Comparison of ENCODE assay signal across 10 cellular contexts in the genomic region with DNA sequence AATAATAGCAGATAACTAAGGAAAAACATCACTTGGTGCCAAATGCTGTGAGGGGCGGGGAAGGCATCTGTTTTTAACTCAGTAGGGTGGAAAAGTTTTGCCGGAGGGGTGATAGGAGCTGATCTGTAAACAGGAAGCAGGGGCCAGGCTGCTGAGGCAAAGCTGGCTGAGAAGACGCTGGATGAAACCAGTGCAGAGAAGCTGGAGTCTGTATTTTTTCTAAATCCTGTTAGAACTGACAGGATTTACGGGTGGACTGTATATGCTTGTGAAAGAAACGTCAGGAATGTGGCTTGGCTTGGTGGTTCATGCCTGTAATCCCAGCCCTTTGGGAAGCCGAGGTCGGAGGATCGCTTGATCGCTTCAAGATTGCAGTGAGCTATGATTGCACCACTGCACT. TPM values are rescaled to one million over a fixed set of nuclear protein-coding genes. Genes with fewer than 3 reads are reported as not detected.
DNase-seq lines count a peak whose midpoint lies in the region; ATAC-seq, FAIRE-seq and TF ChIP-seq lines count a peak whose summit lies in the region.
"Had no signal": no experiment of that assay in that cellular context is flagged by ENCODE, and none has a peak within 500 bp of the region (broad histone marks: within the 10 kb centered on the region; RNA-seq: fewer than 3 reads in every experiment).

No MANE protein-coding gene starts in this region.

- TF ChIP-seq POLR2A in HepG2 (IDR thresholded peaks at IDR 0.05; ENCODE audit: insufficient read depth in 1 of 2, low read depth in 2 of 2, low read length in 2 of 2) (no peak), vagina (IDR thresholded peaks at IDR 0.05) (no peak)

- intact Hi-C loops in HepG2 (cut with micrococcal nuclease; ENCODE audit: unreplicated experiment): no loop called here
- intact Hi-C loops in vagina (cut with DNase I): no loop called here
- intact Hi-C loops in PC-9 (cut with micrococcal nuclease; ENCODE audit: unreplicated experiment): no loop called here

- CTCF ChIA-PET in HepG2 (lab: Yijun Ruan, JAX; ENCODE audit: low intra/inter-chr PET ratio, low total read pairs): no interaction called here
- CTCF ChIA-PET in PC-9 (lab: Charles Lee): no interaction called here

- H3K14ac ChIP-seq in mesenchymal stem cell (ENCODE audit: low read length in 2 of 2): no peak overlapping the region

- H2BK120ac ChIP-seq in mesenchymal stem cell (ENCODE audit: low read depth, low read length): no peak overlapping the region

- peaks cover 0 to 23% (median 16%) of the 10 kb centered on the region in 4 donors for H3K4me1 ChIP-seq in liver (ENCODE audit: control insufficient read depth in 4 of 4, insufficient read depth in 4 of 4, low read length in 3 of 4)
- H3K4me1 ChIP-seq in HepG2 (ENCODE audit: insufficient read depth, low read length): peaks cover 33% of the 10 kb centered on the region
- H3K4me1 ChIP-seq in mesenchymal stem cell (ENCODE audit: control insufficient read depth, insufficient read depth, low read depth, low read length): peaks cover 19% of the 10 kb centered on the region
- peaks cover 53% of the 10 kb centered on the region for H3K4me1 ChIP-seq in vagina
- peaks cover 9% of the 10 kb centered on the region for H3K4me1 ChIP-seq in PC-9 (replicated peaks; ENCODE audit: insufficient read depth)

- H2BK15ac ChIP-seq in mesenchymal stem cell (ENCODE audit: low read depth, poor library complexity, severe bottlenecking): no peak overlapping the region

- peaks cover 39% of the 10 kb centered on the region for H3K79me1 ChIP-seq in mesenchymal stem cell (replicated peaks; ENCODE audit: low read length, poor library complexity, severe bottlenecking)

- H3K79me2 ChIP-seq in HepG2 (ENCODE audit: insufficient read depth, low read length) (peaks cover 27% of the 10 kb centered on the region), PC-9 (ENCODE audit: low read depth) (peaks cover 28% of the 10 kb centered on the region)

- H2BK5ac ChIP-seq in mesenchymal stem cell (ENCODE audit: low read depth, low read length, poor library complexity, severe bottlenecking): no peak overlapping the region

- H3K9me2 ChIP-seq in PC-9 (ENCODE audit: insufficient read depth): no peaks in the 10 kb centered on the region

- H3K9ac ChIP-seq in liver (ENCODE audit: low read depth in 1 of 2, low read length in 2 of 2): no peak overlapping the region
- no peak overlapping the region for H3K9ac ChIP-seq in HepG2 (ENCODE audit: insufficient read depth, low read depth, low read length)
- H3K9ac ChIP-seq in mesenchymal stem cell (ENCODE audit: low read length): peak overlapping the region; percentile 73

- H2AFZ ChIP-seq in HepG2 (ENCODE audit: low read length): no peak overlapping the region
- H2AFZ ChIP-seq in mesenchymal stem cell (ENCODE audit: low read depth, low read length): no peak overlapping the region
- no peak overlapping the region for H2AFZ ChIP-seq in PC-9

- BruUV-seq in HepG2 (replicated peaks; lab: Mats Ljungman, UMichigan): no TSS peak
- BruUV-seq in PC-9 (replicated peaks; lab: Mats Ljungman, UMichigan): no TSS peak

- peak in 1 of 2 donors; percentile 23 for TF ChIP-seq RAD21 in liver (IDR thresholded peaks at IDR 0.05)
- TF ChIP-seq RAD21 in HepG2 (CRISPR knock-in tag; IDR thresholded peaks at IDR 0.05): no peak

- H3K23ac ChIP-seq in mesenchymal stem cell (ENCODE audit: low read length in 2 of 2): no peak overlapping the region

- no peak overlapping the region for H4K8ac ChIP-seq in mesenchymal stem cell (ENCODE audit: low read length)

- POLR2A ChIA-PET in HepG2 (lab: Yijun Ruan, JAX): interaction anchor here (1.4 kb wide), 1 partner anchor 8 kb away, joined by 4 read pairs; no protein-coding TSS in a partner anchor
- POLR2A ChIA-PET in PC-9 (lab: Charles Lee; ENCODE audit: unreplicated experiment): no interaction called here

- no peak overlapping the region for H2BK12ac ChIP-seq in mesenchymal stem cell (ENCODE audit: low read length in 2 of 2)

- no peak for DNase-seq in HepG2 (ENCODE audit: low spot score)
- DNase-seq in dermis microvascular lymphatic vessel endothelial cell (ENCODE audit: low read depth in 2 of 2): peak; percentile 79 to 84
- DNase-seq in mesenchymal stem cell: peak; percentile 86
- no peak for DNase-seq in vagina (ENCODE audit: extremely low spot score in 2 of 2)
- DNase-seq in PC-9: no peak
- no peak for DNase-seq in HUDEP-2 (lab: John Stamatoyannopoulos, UW; ENCODE audit: unreplicated experiment in 76 of 76)
- no peak for DNase-seq in Kasumi-1 (lab: John Stamatoyannopoulos, UW)
- DNase-seq: anterior cingulate cortex; stimulated activated CD4-positive, alpha-beta T cell treated with anti-CD3 and anti-CD28 coated beads, Interleukin-2, amount 100 ng/mL, for 48 hours had no signal

- FAIRE-seq in HepG2 (lab: Jason Lieb, UNC): no peak

- no peak for TF ChIP-seq EP300 in HepG2 (IDR thresholded peaks at IDR 0.05; ENCODE audit: low read depth in 2 of 2, low read length in 2 of 2)
- no peak for TF ChIP-seq EP300 in HepG2 (CRISPR knock-in tag; IDR thresholded peaks at IDR 0.05; ENCODE audit: borderline replicate concordance)

- no peak; the same call in 2 of the 3 replicates for ATAC-seq in HepG2

- no peak overlapping the region for H4K91ac ChIP-seq in mesenchymal stem cell (ENCODE audit: low read length)

- no peak overlapping the region for H3K4ac ChIP-seq in mesenchymal stem cell (ENCODE audit: low read depth in 1 of 2, low read length in 2 of 2)

- H4K20me1 ChIP-seq in HepG2 (ENCODE audit: insufficient read depth, low read length): no peaks in the 10 kb centered on the region
- peaks cover 7% of the 10 kb centered on the region; the same call in 1 of the 2 replicates for H4K20me1 ChIP-seq in PC-9 (ENCODE audit: insufficient read depth)

- no peaks in the 10 kb centered on the region for H3K27me3 ChIP-seq in liver (ENCODE audit: control insufficient read depth in 4 of 4, insufficient read depth in 4 of 4, low read length in 3 of 4)
- H3K27me3 ChIP-seq in HepG2 (ENCODE audit: control insufficient read depth in 1 of 2, insufficient read depth in 2 of 2, low read length in 2 of 2): no peaks in the 10 kb centered on the region; a peak in 1 of 5 replicates
- no peaks in the 10 kb centered on the region for H3K27me3 ChIP-seq in mesenchymal stem cell (ENCODE audit: control insufficient read depth in 1 of 2, insufficient read depth in 1 of 2, low read length in 2 of 2)
- H3K27me3 ChIP-seq in vagina: no peaks in the 10 kb centered on the region
- no peaks in the 10 kb centered on the region for H3K27me3 ChIP-seq in PC-9 (ENCODE audit: insufficient read depth, low read depth)

- TF ChIP-seq CTCF in liver (IDR thresholded peaks at IDR 0.05; ENCODE audit: low read depth, low read length, missing input control) (no peak), HepG2 (CRISPR knock-in tag; IDR thresholded peaks at IDR 0.05) (no peak), vagina (IDR thresholded peaks at IDR 0.05) (no peak), PC-9 (conservative IDR thresholded peaks at IDR 0.05) (no peak)

- H3K27ac ChIP-seq in liver (ENCODE audit: low read depth in 1 of 2, low read length in 2 of 2) (peak overlapping the region; percentile 9 to 21), HepG2 (ENCODE audit: extremely low read length, insufficient read depth, low read length) (no peak overlapping the region), mesenchymal stem cell (ENCODE audit: low read length, poor library complexity, severe bottlenecking) (peak overlapping the region; percentile 38), vagina (peak overlapping the region; percentile 53), PC-9 (no peak overlapping the region)

- H3K36me3 ChIP-seq in liver (ENCODE audit: control insufficient read depth in 4 of 4, insufficient read depth in 3 of 4, low read depth in 1 of 4, low read length in 3 of 4) (peaks cover 2 to 12% (median 8%) of the 10 kb centered on the region in 4 donors), HepG2 (replicated peaks in 1 of 2; ENCODE audit: control insufficient read depth in 1 of 2, insufficient read depth in 2 of 2, low read length in 2 of 2) (peaks cover 23 to 42% of the 10 kb centered on the region in 2 experiments; a peak in 4 of 5 replicates), mesenchymal stem cell (ENCODE audit: control insufficient read depth in 1 of 2, insufficient read depth in 2 of 2, low read depth in 1 of 2, low read length in 2 of 2) (peaks cover 8 to 26% of the 10 kb centered on the region in 2 experiments), vagina (no peaks in the 10 kb centered on the region), PC-9 (ENCODE audit: low read depth) (no peaks in the 10 kb centered on the region)

- H3K4me3 ChIP-seq in liver (ENCODE audit: low read depth in 1 of 3, low read length in 3 of 3): no peak overlapping the region
- H3K4me3 ChIP-seq in HepG2 (replicated peaks in 1 of 3; ENCODE audit: insufficient read depth in 1 of 3, low read depth in 2 of 3, low read length in 3 of 3): no peak overlapping the region
- peak overlapping the region in 1 of 2 experiments; percentile 57 for H3K4me3 ChIP-seq in mesenchymal stem cell (ENCODE audit: insufficient read depth in 1 of 2, low read depth in 1 of 2, low read length in 2 of 2)
- no peak overlapping the region for H3K4me3 ChIP-seq in vagina
- H3K4me3 ChIP-seq in PC-9: no peak overlapping the region

- H3F3A ChIP-seq in PC-9 (ENCODE audit: insufficient read depth, low read depth): no peaks in the 10 kb centered on the region

- in situ Hi-C loops in HepG2 (cut with HindIII; ENCODE audit: extremely low pct_ligation_motif_present, low pct_unique_long_range_greater_than_20kb): no loop called here

- H3K18ac ChIP-seq in mesenchymal stem cell (ENCODE audit: low read depth in 1 of 2, low read length in 2 of 2): no peak overlapping the region

- H3K9me3 ChIP-seq in liver (ENCODE audit: control insufficient read depth in 4 of 4, low read length in 3 of 4) (no peaks in the 10 kb centered on the region), HepG2 (ENCODE audit: low read length) (no peaks in the 10 kb centered on the region), mesenchymal stem cell (ENCODE audit: control insufficient read depth, low read length) (no peaks in the 10 kb centered on the region), vagina (no peaks in the 10 kb centered on the region), PC-9 (ENCODE audit: insufficient read depth, low read depth) (no peaks in the 10 kb centered on the region)

- no peak overlapping the region for H2AK5ac ChIP-seq in mesenchymal stem cell (ENCODE audit: low read length, severe bottlenecking)

- H3K4me2 ChIP-seq in HepG2 (ENCODE audit: low read depth, low read length) (no peak overlapping the region), mesenchymal stem cell (ENCODE audit: low read length, poor library complexity, severe bottlenecking) (peak overlapping the region; percentile 29), PC-9 (no peak overlapping the region)

- 74% methylated on average over 9 of the region's 9 CpGs for WGBS in liver
- 82% methylated on average over 9 of the region's 9 CpGs for WGBS in HepG2 (ENCODE audit: low lambda C conversion rate)
- 3% methylated on average over 9 of the region's 9 CpGs for WGBS in mesenchymal stem cell

RNA-seq across cellular contexts. Expression of a gene that starts 5.6 kb away (rescaled TPM):
- total RNA-seq in liver: 10 to 100 TPM; 37.2 to 74.4 TPM
- polyA plus RNA-seq in liver: 10 to 100 TPM; 12.7 to 13.6 TPM
- 47.0 and 50.5 TPM in 2 replicates for total RNA-seq in HepG2 (2016; rRNA removed; fragmentation: Illumina TruSeq; extraction: Trizol)
- total RNA-seq in HepG2 (2016; cell fraction: cytosol; rRNA removed; fragmentation: Illumina TruSeq; extraction: Trizol; ENCODE audit: low read depth): 5.3 and 6.4 TPM in 2 replicates
- total RNA-seq in HepG2 (2016; cell fraction: insoluble cytoplasmic fraction; rRNA removed; fragmentation: Illumina TruSeq; extraction: Trizol): 44.0 and 57.6 TPM in 2 replicates
- 23.6 and 27.0 TPM in 2 replicates for total RNA-seq in HepG2 (2016; cell fraction: membrane; rRNA removed; fragmentation: Illumina TruSeq; extraction: Trizol)
- total RNA-seq in HepG2 (2016; cell fraction: nucleus; rRNA removed; fragmentation: Illumina TruSeq; extraction: Trizol): 52.1 and 60.5 TPM in 2 replicates
- 66.3 and 76.9 TPM in 2 replicates for polyA plus RNA-seq in HepG2 (2011; rRNA removed)
- 40.5 and 52.8 TPM in 2 replicates for polyA plus RNA-seq in HepG2 (2011; cell fraction: cytosol; rRNA removed)
- polyA plus RNA-seq in HepG2 (2011; cell fraction: nucleus; rRNA removed): 117 and 148 TPM in 2 replicates
- polyA plus RNA-seq in HepG2 (2012): 58.6 and 62.1 TPM in 2 replicates
- 1.5 and 2.4 TPM in 2 replicates for polyA plus RNA-seq in HepG2 (2016; cell fraction: cytosol; fragmentation: Illumina TruSeq; extraction: Trizol; ENCODE audit: low read depth)
- 41.2 and 44.9 TPM in 2 replicates for polyA plus RNA-seq in HepG2 (2016; cell fraction: insoluble cytoplasmic fraction; fragmentation: Illumina TruSeq; extraction: Trizol; ENCODE audit: low read depth)
- polyA plus RNA-seq in HepG2 (2016; cell fraction: membrane; fragmentation: Illumina TruSeq; extraction: Trizol; ENCODE audit: low read depth): 10.2 and 12.5 TPM in 2 replicates
- polyA plus RNA-seq in HepG2 (2016; cell fraction: nucleus; fragmentation: Illumina TruSeq; extraction: Trizol; ENCODE audit: insufficient read depth, low read depth): 134 and 146 TPM in 2 replicates
- 20.0 and 41.6 TPM in 2 replicates for polyA minus RNA-seq in HepG2 (2011; rRNA and poly(A)+ RNA removed; ENCODE audit: low replicate concordance)
- 36.8 and 46.1 TPM in 2 replicates for polyA minus RNA-seq in HepG2 (2011; cell fraction: cytosol; rRNA and poly(A)+ RNA removed)
- 78.9 and 107 TPM in 2 replicates for polyA minus RNA-seq in HepG2 (2011; cell fraction: nucleus; rRNA and poly(A)+ RNA removed)
- 49.3 and 52.3 TPM in 2 replicates for total RNA-seq in dermis microvascular lymphatic vessel endothelial cell
- 19.4 TPM for polyA plus RNA-seq in mesenchymal stem cell (2013, experiment 1 of 2)
- polyA plus RNA-seq in mesenchymal stem cell (2013, experiment 2 of 2): 22.8 TPM
- 45.2 TPM for total RNA-seq in vagina
- total RNA-seq in PC-9 (2021): 80.1 and 86.5 TPM in 2 replicates

Comparison
In these comparisons a context has a peak if more than half of its experiments do, and no peak if none do; other contexts are left out.
1. H3K27ac ChIP-seq: peak in liver (2 of 2), mesenchymal stem cell (single experiment) and vagina (single experiment); none in HepG2 (single experiment) and PC-9 (single experiment).
2. DNase-seq: peak in dermis microvascular lymphatic vessel endothelial cell (2 of 2) and mesenchymal stem cell (single experiment); none in HepG2 (single experiment), vagina (0 of 2), PC-9 (0 of 2), HUDEP-2 (0 of 76) and Kasumi-1 (0 of 2).